ENCODE assay signal across 9 cellular contexts in genomic region chr7:108109216-108109908, GRCh38. TPM values are rescaled to one million over a fixed set of nuclear protein-coding genes. Genes with fewer than 3 reads are reported as not detected.
A peak's percentile ranks its signal among the peaks of the same experiment; 100 is the strongest.
DNase-seq lines count a peak whose midpoint lies in the region; ATAC-seq, FAIRE-seq and TF ChIP-seq lines count a peak whose summit lies in the region.
"Had no signal": no experiment of that assay in that cellular context is flagged by ENCODE, and none has a peak within 500 bp of the region (broad histone marks: within the 10 kb centered on the region; RNA-seq: fewer than 3 reads in every experiment).

No MANE protein-coding gene starts in this region.

- H3K27ac ChIP-seq in spleen = no peak overlapping the region

- peak; percentile 65 for TF ChIP-seq CTCF in epithelial cell of esophagus (IDR thresholded peaks at IDR 0.05; ENCODE audit: insufficient read depth, low read depth, low read length, missing control alignments)
- peak in 9 of 11 experiments; percentile 12 to 46 (median 30) for TF ChIP-seq CTCF in spleen (IDR thresholded peaks at IDR 0.05 in 8 of 11, conservative IDR thresholded peaks at IDR 0.05 in 3 of 11)

- 54 to 66% (median 56%) methylated on average over 2 of the region's 2 CpGs for WGBS in spleen, 5 donors

- H3K4me3 ChIP-seq in epithelial cell of esophagus (ENCODE audit: low read length) (no peak overlapping the region), spleen (no peak overlapping the region)

- H3K9me3 ChIP-seq in spleen = no peaks in the 10 kb centered on the region

- ATAC-seq in GM21825 (IDR thresholded peaks at IDR 0.05; ENCODE audit: unreplicated experiment) = peak; percentile 72

- intact Hi-C loops in spleen (cut with DNase I; ENCODE audit: low total_unique reads) = no loop called here

- TF ChIP-seq POLR2A in spleen (IDR thresholded peaks at IDR 0.05) = no peak
- no peak for TF ChIP-seq POLR2A in H54 (IDR thresholded peaks at IDR 0.05; ENCODE audit: low read depth, low read length)

- no peak for FAIRE-seq in H54 (lab: Jason Lieb, UNC)

- peaks cover 0 to 3% (median 0%) of the 10 kb centered on the region in 6 donors for H3K4me1 ChIP-seq in spleen

- DNase-seq in NCI-H2029 treated with DMSO at 0.1 percent for 48 hours (lab: John Stamatoyannopoulos, UW) = peak; percentile 52
- no peak for DNase-seq in NCI-H2029 (lab: John Stamatoyannopoulos, UW)
- peak; percentile 13 for DNase-seq in NCI-H82 treated with DMSO at 0.1 percent for 48 hours (lab: John Stamatoyannopoulos, UW; ENCODE audit: unreplicated experiment)
- peak; percentile 42 for DNase-seq in epithelial cell of esophagus (ENCODE audit: low read depth)
- no peak for DNase-seq in spleen
- DNase-seq in NOMO-1 treated with DMSO at 0.1 percent for 48 hours (lab: John Stamatoyannopoulos, UW; ENCODE audit: unreplicated experiment) = no peak
- DNase-seq in H54 (ENCODE audit: insufficient read length, low spot score) = no peak

- no peaks in the 10 kb centered on the region for H3K36me3 ChIP-seq in spleen

- H3K27me3 ChIP-seq in spleen (replicated peaks in 1 of 7) = no peaks in the 10 kb centered on the region

RNA-seq across cellular contexts. Expression of gene LAMB4, which starts 20.8 kb away (rescaled TPM):
- under 1 TPM in 6 of 7 donors, not detected in 1; 0.14 to 0.94 (median 0.27) TPM for total RNA-seq in spleen
- under 1 TPM in 2 of 3 donors, not detected in 1; 0.03 to 0.24 TPM for polyA plus RNA-seq in spleen
- total RNA-seq: T-helper 2 cell treated with Interferon-gamma antibody and Interleukin-4, amounts not matched to agents 100 ng/mL and 5 ng/mL, for 36 hours had no signal

Comparison
In these comparisons a context has a peak if more than half of its experiments do, and no peak if none do; other contexts are left out.
1. DNase-seq: peak in NCI-H2029 treated with DMSO at 0.1 percent for 48 hours (single experiment), NCI-H82 treated with DMSO at 0.1 percent for 48 hours (single experiment) and epithelial cell of esophagus (single experiment); none in NCI-H2029 (single experiment), spleen (single experiment), NOMO-1 treated with DMSO at 0.1 percent for 48 hours (single experiment) and H54 (single experiment).